ENCODE assay signal across 33 cellular contexts in the genomic region with DNA sequence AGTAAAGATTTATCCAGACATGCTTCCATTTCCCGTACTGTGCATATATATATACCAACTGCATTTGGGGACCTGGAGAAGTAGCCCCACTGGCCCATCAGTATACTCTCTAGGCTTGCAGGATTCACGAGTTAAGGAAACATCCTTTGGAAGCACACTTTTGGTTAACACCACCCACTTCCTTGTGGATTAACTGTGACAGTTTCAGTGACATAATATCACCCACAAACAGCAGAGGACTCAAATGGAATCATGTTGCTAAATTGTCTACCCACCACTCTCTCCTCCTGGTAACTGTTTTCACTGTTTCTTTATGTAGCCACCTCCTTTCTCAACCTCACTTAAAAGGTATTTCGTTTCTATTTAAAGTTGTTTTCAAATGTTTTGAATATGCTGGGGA. TPM values are rescaled to one million over a fixed set of nuclear protein-coding genes. Genes with fewer than 3 reads are reported as not detected.
"Had no signal": no experiment of that assay in that cellular context is flagged by ENCODE, and none has a peak within 500 bp of the region (broad histone marks: within the 10 kb centered on the region; RNA-seq: fewer than 3 reads in every experiment).

No MANE protein-coding gene starts in this region.

- H3K36me3 ChIP-seq: SJCRH30 had no signal

- ATAC-seq: activated CD8-positive, alpha-beta T cell treated with anti-CD3 and anti-CD28 coated beads, Interleukin-2, amount 10 ng/mL, durations not matched to agents 7 days and 5 days; Panc1 had no signal

- H3K4me1 ChIP-seq: SJCRH30 had no signal

- H3K4me3 ChIP-seq: SJCRH30, SK-N-MC had no signal

- H3K9me3 ChIP-seq: SJCRH30 had no signal

- H3K27ac ChIP-seq: SJCRH30, SK-N-MC had no signal

- DNase-seq: activated CD4-positive, alpha-beta T cell treated with anti-CD3 and anti-CD28 coated beads, Interleukin-2, amount 10 ng/mL, durations not matched to agents 24 days and 14 days; activated CD4-positive, alpha-beta T cell treated with anti-CD3 and anti-CD28 coated beads, Interleukin-2, amount 50 U/mL, for 4 hours; activated CD8-positive, alpha-beta T cell treated with anti-CD3 and anti-CD28 coated beads, Interleukin-2, amount 10 ng/mL, durations not matched to agents 7 days and 5 days; activated gamma-delta T cell; activated naive CD4-positive, alpha-beta T cell treated with Interleukin-2 at 50 U/mL for 16 hours; activated naive CD8-positive, alpha-beta T cell treated with anti-CD3 and anti-CD28 coated beads, Interleukin-2, amount 10 ng/mL, durations not matched to agents 7 days and 5 days; activated T-cell treated with anti-CD3 and anti-CD28 coated beads, Interleukin-2, amount 50 U/mL, for 24 hours; amygdala; caudate nucleus; MM.1S; NCI-H1048; NCI-H1105 treated with DMSO at 0.1 percent for 48 hours; NCI-H1436; NCI-H1694; NCI-H1930; NCI-H510A; NCI-H526; NCI-H748 treated with DMSO at 0.1 percent for 48 hours; SHP77; SJCRH30; T1000 had no signal

- FAIRE-seq: astrocyte, bronchial epithelial cell, colon, TTC549 had no signal

RNA-seq across cellular contexts. Expression of a gene that starts 55.0 kb away (rescaled TPM):
- total RNA-seq: activated CD4-positive, alpha-beta T cell treated with anti-CD3 and anti-CD28 coated beads, Interleukin-2, amount 10 ng/mL, durations not matched to agents 24 days and 14 days; activated CD8-positive, alpha-beta T cell treated with anti-CD3 and anti-CD28 coated beads, Interleukin-2, amount 10 ng/mL, durations not matched to agents 7 days and 5 days; activated naive CD8-positive, alpha-beta T cell treated with anti-CD3 and anti-CD28 coated beads, Interleukin-2, amount 10 ng/mL, durations not matched to agents 7 days and 5 days; activated T-helper 2 cell treated with anti-CD3 and anti-CD28 coated beads, Interferon-gamma antibody, Interleukin-2, Interleukin-4, amounts not matched to agents 10 μg/mL and 5 μg/mL and 100 μg/mL, durations not matched to agents 14 hours and 24 hours and 36 hours; astrocyte; bronchial epithelial cell; LHCN-M2; RPMI7951; SJCRH30; T-helper 1 cell treated with Interleukin-12 subunit alpha and Interleukin-12 subunit beta and Interleukin-4 antibody, amounts not matched to agents 30 ng/mL and 1 ng/mL, for 36 hours; T-helper 2 cell treated with Interferon-gamma antibody and Interleukin-4, amounts not matched to agents 100 ng/mL and 5 ng/mL, for 36 hours had no signal
- polyA plus RNA-seq: adipose tissue had no signal
